ENCODE assay signal across 1 cellular context in genomic region chr19:58498316-58499020, GRCh38.
TF ChIP-seq lines count a peak whose summit lies in the region.

No MANE protein-coding gene starts in this region.

TF ChIP-seq in HepG2, 621 proteins besides CTCF, POLR2A, EP300 and RAD21:
- TF ChIP-seq ZNF543 (CRISPR knock-in tag; IDR thresholded peaks at IDR 0.05) = peak; percentile 94
- TF ChIP-seq DNMT1 (CRISPR knock-in tag; IDR thresholded peaks at IDR 0.05) = 0 out of 2 replicates have a peak, but pooled peaks have one; percentile 43
- TF ChIP-seq ZBTB7B (CRISPR knock-in tag; IDR thresholded peaks at IDR 0.05) = no peak
- no peak for TF ChIP-seq RELA (CRISPR knock-in tag; IDR thresholded peaks at IDR 0.05)
- peak; percentile 9; the same call in 1 of the 2 replicates for TF ChIP-seq ZNF160 (CRISPR knock-in tag; IDR thresholded peaks at IDR 0.05)
- TF ChIP-seq HDAC2 (CRISPR knock-in tag; IDR thresholded peaks at IDR 0.05) = no peak
- no peak for TF ChIP-seq RARG (CRISPR knock-in tag; IDR thresholded peaks at IDR 0.05; ENCODE audit: low read depth)
- peak; percentile 46; the same call in 1 of the 2 replicates for TF ChIP-seq ZNF777 (CRISPR knock-in tag; IDR thresholded peaks at IDR 0.05)
- TF ChIP-seq AGO2 (optimal IDR thresholded peaks at IDR 0.05; ENCODE audit: low read depth, low read length) = no peak
- no peak; the same call in 1 of the 2 replicates for TF ChIP-seq YEATS4 (CRISPR knock-in tag; IDR thresholded peaks at IDR 0.05; ENCODE audit: borderline replicate concordance)
- TF ChIP-seq ETV5 (CRISPR knock-in tag; IDR thresholded peaks at IDR 0.05; ENCODE audit: borderline replicate concordance) = no peak
- TF ChIP-seq ZNF296 (CRISPR knock-in tag; conservative IDR thresholded peaks at IDR 0.05) = peak; percentile 57; the same call in 1 of the 2 replicates
- no peak for TF ChIP-seq ARID3A (IDR thresholded peaks at IDR 0.05; ENCODE audit: low read depth, low read length)
- TF ChIP-seq CAMTA2 (CRISPR knock-in tag; IDR thresholded peaks at IDR 0.05; ENCODE audit: borderline replicate concordance) = no peak
- peak; percentile 75; the same call in 1 of the 2 replicates for TF ChIP-seq ZBTB38 (CRISPR knock-in tag; IDR thresholded peaks at IDR 0.05)
- 0 out of 2 replicates have a peak, but pooled peaks have one; percentile 6 for TF ChIP-seq BATF2 (CRISPR knock-in tag; IDR thresholded peaks at IDR 0.05)
- no peak for TF ChIP-seq ZKSCAN1 (IDR thresholded peaks at IDR 0.05; ENCODE audit: low read length)
- peak; percentile 2; the same call in 1 of the 2 replicates for TF ChIP-seq ZNF280B (CRISPR knock-in tag; IDR thresholded peaks at IDR 0.05; ENCODE audit: borderline replicate concordance)
- 0 out of 2 replicates have a peak, but pooled peaks have one; percentile 57 for TF ChIP-seq ZNF839 (CRISPR knock-in tag; IDR thresholded peaks at IDR 0.05; ENCODE audit: borderline replicate concordance)
- TF ChIP-seq ZNF605 (CRISPR knock-in tag; IDR thresholded peaks at IDR 0.05) = no peak
- TF ChIP-seq ZNF709 (CRISPR knock-in tag; IDR thresholded peaks at IDR 0.05) = no peak
- TF ChIP-seq ZNF274 (CRISPR knock-in tag; IDR thresholded peaks at IDR 0.05) = 0 out of 2 replicates have a peak, but pooled peaks have one; percentile 11
- TF ChIP-seq ZSCAN12 (CRISPR knock-in tag; IDR thresholded peaks at IDR 0.05) = no peak
- TF ChIP-seq ZHX1 (CRISPR knock-in tag; IDR thresholded peaks at IDR 0.05; ENCODE audit: low read depth) = no peak
- 0 out of 2 replicates have a peak, but pooled peaks have one; percentile 48 for TF ChIP-seq ZNF354B (CRISPR knock-in tag; IDR thresholded peaks at IDR 0.05)
- TF ChIP-seq HDAC1 (CRISPR knock-in tag; IDR thresholded peaks at IDR 0.05) = peak; percentile 23; the same call in 1 of the 2 replicates
- TF ChIP-seq CEBPB (IDR thresholded peaks at IDR 0.05; ENCODE audit: borderline replicate concordance, low read depth, low read length) = no peak
- TF ChIP-seq ZNF768 (CRISPR knock-in tag; IDR thresholded peaks at IDR 0.05) = peak; percentile 82; the same call in 1 of the 2 replicates
- 0 out of 2 replicates have a peak, but pooled peaks have one; percentile 45 for TF ChIP-seq ZBTB26 (CRISPR knock-in tag; IDR thresholded peaks at IDR 0.05; ENCODE audit: borderline replicate concordance)
